ENCODE assay signal across 1 cellular context in the genomic region with DNA sequence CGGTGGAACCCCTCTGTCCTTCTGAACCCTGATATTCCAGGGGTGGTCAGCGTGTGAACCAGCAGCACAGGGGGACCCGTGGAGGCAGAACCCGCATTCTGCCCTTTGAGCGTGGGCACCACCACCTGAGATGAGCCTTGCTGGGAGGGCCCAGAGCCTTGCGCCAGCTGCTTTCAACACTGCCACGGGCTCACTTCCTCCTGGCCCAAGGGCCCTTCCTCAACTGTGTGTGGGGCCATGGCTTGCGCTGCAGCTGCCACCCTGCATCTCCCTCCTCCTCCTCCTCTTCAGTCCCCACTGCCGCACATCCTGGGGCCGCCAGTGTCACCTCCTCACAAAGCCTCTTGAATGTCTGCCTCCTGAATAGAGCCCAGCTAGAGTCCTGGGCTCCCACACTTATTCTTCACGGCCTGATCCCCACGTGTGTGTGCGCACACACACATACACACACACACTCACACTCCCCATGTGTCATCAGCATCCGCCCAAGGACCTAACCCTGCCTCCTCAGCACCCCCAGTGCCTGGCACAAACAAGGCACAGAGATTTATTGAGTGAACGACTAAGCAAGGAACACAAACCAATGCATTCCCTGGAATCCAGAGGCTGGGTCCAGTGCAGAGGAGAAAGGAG.
A peak's percentile ranks its signal among the peaks of the same experiment; 100 is the strongest.
TF ChIP-seq lines count a peak whose summit lies in the region.

No MANE protein-coding gene starts in this region.

TF ChIP-seq in HEK293, 187 proteins besides CTCF, POLR2A, EP300 and RAD21 (continued from another document):
- 0 out of 2 replicates have a peak, but pooled peaks have one; percentile 10 for TF ChIP-seq ZSCAN4 (tag by site-specific recombination; IDR thresholded peaks at IDR 0.05)
TF ChIP-seq in HEK293: peak in this region for 1.
